Comparison of ENCODE assay signal across 10 cellular contexts in the genomic region with DNA sequence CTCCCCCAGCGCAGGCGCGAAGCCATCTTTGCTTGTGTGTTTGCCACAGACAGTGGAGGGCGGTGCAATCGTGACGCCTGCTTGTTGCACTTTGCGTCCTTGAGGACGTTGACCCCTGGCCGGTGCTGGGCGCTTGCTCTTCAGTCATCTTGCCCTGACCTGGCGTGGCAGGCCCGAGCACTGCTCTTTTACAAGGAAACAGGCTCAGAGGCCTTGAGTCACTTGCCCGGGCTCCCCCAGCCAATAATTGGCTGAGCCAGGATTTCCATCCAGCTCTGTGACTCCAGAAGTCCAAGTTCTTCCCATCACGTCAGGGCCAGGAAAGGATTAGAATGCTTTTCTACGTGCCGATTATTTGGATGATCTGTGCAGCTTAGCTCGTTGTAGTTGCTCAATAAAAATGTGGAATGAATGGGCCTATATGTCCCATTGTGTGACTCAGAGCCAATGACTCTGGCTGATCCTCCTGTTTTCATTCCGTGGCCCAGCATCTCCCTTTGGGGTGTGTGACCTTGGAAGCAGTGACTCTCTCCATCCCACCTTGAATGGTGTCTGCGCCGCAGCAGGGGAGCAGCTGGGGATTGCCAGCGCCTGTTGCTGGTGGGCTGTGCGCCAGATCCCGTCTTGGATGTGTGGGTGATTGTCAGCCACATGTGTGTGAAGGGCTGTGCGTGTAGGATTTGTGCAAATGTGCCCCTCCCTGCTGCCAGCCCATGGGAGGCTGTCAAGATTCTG.
A peak's percentile ranks its signal among the peaks of the same experiment; 100 is the strongest.
DNase-seq lines count a peak whose midpoint lies in the region; TF ChIP-seq lines count a peak whose summit lies in the region.
"Had no signal": no experiment of that assay in that cellular context is flagged by ENCODE, and none has a peak within 500 bp of the region (broad histone marks: within the 10 kb centered on the region; RNA-seq: fewer than 3 reads in every experiment).

No MANE protein-coding gene starts in this region.

- POLR2A ChIA-PET in activated CD4-positive, alpha-beta memory T cell treated with anti-CD3 and anti-CD28 coated beads for 36 hours (lab: Charles Lee): interaction anchor here (0.9 kb wide), 1 partner anchor 51 kb away, joined by 3 read pairs; no protein-coding TSS in a partner anchor
- POLR2A ChIA-PET in activated CD4-positive, alpha-beta memory T cell treated with anti-CD3 and anti-CD28 coated beads, Interleukin-2, amount 10 ng/mL, durations not matched to agents 7 days and 5 days (lab: Charles Lee): interaction anchor here (0.9 to 2.2 kb wide), 2 partner anchors 9 to 23 kb away, joined by 3 to 5 read pairs; no protein-coding TSS in a partner anchor

- H3K27me3 ChIP-seq in thyroid gland: no peaks in the 10 kb centered on the region

- no peaks in the 10 kb centered on the region for H3K9me3 ChIP-seq in thyroid gland

- H3K36me3 ChIP-seq in thyroid gland: no peaks in the 10 kb centered on the region

- H3K4me3 ChIP-seq in astrocyte of the spinal cord (ENCODE audit: low read depth, low read length): no peak overlapping the region
- no peak overlapping the region for H3K4me3 ChIP-seq in thyroid gland (replicated peaks in 1 of 3)

- TF ChIP-seq POLR2A in thyroid gland (IDR thresholded peaks at IDR 0.05): no peak

- intact Hi-C loops in activated CD4-positive, alpha-beta memory T cell treated with anti-CD3 and anti-CD28 coated beads for 36 hours (cut with micrococcal nuclease): no loop called here
- intact Hi-C loops in thyroid gland (cut with DNase I): no loop called here

- TF ChIP-seq CTCF in astrocyte of the spinal cord (IDR thresholded peaks at IDR 0.05; ENCODE audit: low read depth, low read length): no peak
- TF ChIP-seq CTCF in thyroid gland (IDR thresholded peaks at IDR 0.05): no peak

- 74 to 83% methylated on average over 19 to 20 of the region's 24 CpGs for WGBS in thyroid gland, 2 donors

- DNase-seq in activated CD4-positive, alpha-beta memory T cell treated with anti-CD3 and anti-CD28 coated beads for 36 hours: no peak
- DNase-seq in activated CD4-positive, alpha-beta memory T cell treated with anti-CD3 and anti-CD28 coated beads, Interleukin-2, amount 10 ng/mL, durations not matched to agents 7 days and 5 days: no peak
- DNase-seq in astrocyte of the spinal cord (ENCODE audit: low read depth, low spot score): peak; percentile 73
- peak; percentile 82 for DNase-seq in kidney tubule cell (ENCODE audit: low spot score)
- DNase-seq in thyroid gland: peak in 1 of 2 donors; percentile 28
- DNase-seq in DMS153 (lab: John Stamatoyannopoulos, UW): no peak
- DNase-seq in NCI-H1417 (lab: John Stamatoyannopoulos, UW): no peak
- DNase-seq in stimulated activated CD4-positive, alpha-beta T cell treated with anti-CD3 and anti-CD28 coated beads, Interleukin-2, amount 100 ng/mL, for 48 hours: no peak
- DNase-seq: NCI-H146 had no signal

- no peaks in the 10 kb centered on the region for H3K27me3 Mint-ChIP-seq in activated CD4-positive, alpha-beta memory T cell treated with anti-CD3 and anti-CD28 coated beads for 36 hours
- H3K27me3 Mint-ChIP-seq in activated CD4-positive, alpha-beta memory T cell treated with anti-CD3 and anti-CD28 coated beads, Interleukin-2, amount 10 ng/mL, durations not matched to agents 7 days and 5 days: peaks cover 3% of the 10 kb centered on the region
- H3K27me3 Mint-ChIP-seq: B cell had no signal

- peaks cover 31 to 46% of the 10 kb centered on the region in 2 donors for H3K4me1 ChIP-seq in thyroid gland

- CTCF ChIA-PET in activated CD4-positive, alpha-beta memory T cell treated with anti-CD3 and anti-CD28 coated beads for 36 hours (lab: Charles Lee): interaction anchor here (2.2 kb wide), 1 partner anchor 23 kb away, joined by 7 read pairs; no protein-coding TSS in a partner anchor
- CTCF ChIA-PET in activated CD4-positive, alpha-beta memory T cell treated with anti-CD3 and anti-CD28 coated beads, Interleukin-2, amount 10 ng/mL, durations not matched to agents 7 days and 5 days (lab: Charles Lee): interaction anchor here (1.4 to 1.6 kb wide), 2 partner anchors 12 to 75 kb away, joined by 3 read pairs; no protein-coding TSS in a partner anchor

- in situ Hi-C loops in astrocyte of the spinal cord (cut with HindIII; ENCODE audit: low sequenced_read_pairs): no loop called here

- no peaks in the 10 kb centered on the region for H3K36me3 Mint-ChIP-seq in activated CD4-positive, alpha-beta memory T cell treated with anti-CD3 and anti-CD28 coated beads for 36 hours
- H3K36me3 Mint-ChIP-seq in activated CD4-positive, alpha-beta memory T cell treated with anti-CD3 and anti-CD28 coated beads, Interleukin-2, amount 10 ng/mL, durations not matched to agents 7 days and 5 days (ENCODE audit: low read depth): no peaks in the 10 kb centered on the region

- peak overlapping the region in 2 of 3 donors; percentile 51 to 88 for H3K27ac ChIP-seq in thyroid gland

- H3K4me1 Mint-ChIP-seq in activated CD4-positive, alpha-beta memory T cell treated with anti-CD3 and anti-CD28 coated beads for 36 hours (ENCODE audit: low read depth): peaks cover 21% of the 10 kb centered on the region
- peaks cover 15% of the 10 kb centered on the region for H3K4me1 Mint-ChIP-seq in activated CD4-positive, alpha-beta memory T cell treated with anti-CD3 and anti-CD28 coated beads, Interleukin-2, amount 10 ng/mL, durations not matched to agents 7 days and 5 days

- H3K4me3 Mint-ChIP-seq in activated CD4-positive, alpha-beta memory T cell treated with anti-CD3 and anti-CD28 coated beads for 36 hours: peak overlapping the region; percentile 16
- H3K4me3 Mint-ChIP-seq in activated CD4-positive, alpha-beta memory T cell treated with anti-CD3 and anti-CD28 coated beads, Interleukin-2, amount 10 ng/mL, durations not matched to agents 7 days and 5 days: no peak overlapping the region
- H3K4me3 Mint-ChIP-seq: B cell had no signal

- H3K27ac Mint-ChIP-seq in activated CD4-positive, alpha-beta memory T cell treated with anti-CD3 and anti-CD28 coated beads for 36 hours: no peak overlapping the region
- H3K27ac Mint-ChIP-seq in activated CD4-positive, alpha-beta memory T cell treated with anti-CD3 and anti-CD28 coated beads, Interleukin-2, amount 10 ng/mL, durations not matched to agents 7 days and 5 days: no peak overlapping the region
- H3K27ac Mint-ChIP-seq: B cell had no signal

- no peaks in the 10 kb centered on the region for H3K9me3 Mint-ChIP-seq in activated CD4-positive, alpha-beta memory T cell treated with anti-CD3 and anti-CD28 coated beads for 36 hours
- H3K9me3 Mint-ChIP-seq in activated CD4-positive, alpha-beta memory T cell treated with anti-CD3 and anti-CD28 coated beads, Interleukin-2, amount 10 ng/mL, durations not matched to agents 7 days and 5 days: no peaks in the 10 kb centered on the region

Comparison
In these comparisons a context has a peak if more than half of its experiments do, and no peak if none do; other contexts are left out.
1. DNase-seq: peak in astrocyte of the spinal cord (single experiment) and kidney tubule cell (single experiment); none in activated CD4-positive, alpha-beta memory T cell treated with anti-CD3 and anti-CD28 coated beads for 36 hours (single experiment), activated CD4-positive, alpha-beta memory T cell treated with anti-CD3 and anti-CD28 coated beads, Interleukin-2, amount 10 ng/mL, durations not matched to agents 7 days and 5 days (single experiment), DMS153 (single experiment), NCI-H1417 (0 of 3) and stimulated activated CD4-positive, alpha-beta T cell treated with anti-CD3 and anti-CD28 coated beads, Interleukin-2, amount 100 ng/mL, for 48 hours (0 of 2).